ENCODE assay signal across 9 cellular contexts in the genomic region with DNA sequence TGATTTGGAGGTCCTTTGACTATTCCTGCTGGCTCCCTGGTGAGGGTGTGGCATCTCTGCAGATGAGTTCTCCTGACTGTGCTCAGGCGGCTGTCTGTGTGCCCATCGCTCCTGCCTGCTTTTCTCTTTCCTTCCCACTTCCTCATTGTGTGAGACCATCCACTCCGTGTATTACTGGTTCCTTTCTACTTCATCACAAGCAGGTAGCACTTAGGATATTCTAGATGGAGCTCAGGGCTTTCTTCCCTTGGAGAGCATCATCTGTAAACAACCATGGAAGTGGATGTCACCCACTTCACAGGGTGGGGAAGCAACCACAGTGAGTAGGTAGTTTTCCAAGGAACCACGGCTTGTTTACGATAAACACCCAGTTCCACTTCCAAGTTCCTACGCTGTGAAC. TPM values are rescaled to one million over a fixed set of nuclear protein-coding genes. Genes with fewer than 3 reads are reported as not detected.
A peak's percentile ranks its signal among the peaks of the same experiment; 100 is the strongest.
DNase-seq lines count a peak whose midpoint lies in the region; ATAC-seq and TF ChIP-seq lines count a peak whose summit lies in the region.
"Had no signal": no experiment of that assay in that cellular context is flagged by ENCODE, and none has a peak within 500 bp of the region (broad histone marks: within the 10 kb centered on the region; RNA-seq: fewer than 3 reads in every experiment).

No MANE protein-coding gene starts in this region.

- no peaks in the 10 kb centered on the region for H3K9me3 Mint-ChIP-seq in WTC11
- no peaks in the 10 kb centered on the region for H3K9me3 Mint-ChIP-seq in naive thymus-derived CD8-positive, alpha-beta T cell

- no peak overlapping the region for H3K27ac ChIP-seq in uterus

- TF ChIP-seq CTCF in WTC11 (IDR thresholded peaks at IDR 0.05) (no peak), GM20000 (IDR thresholded peaks at IDR 0.05; ENCODE audit: extremely low read depth, missing control alignments) (no peak), uterus (IDR thresholded peaks at IDR 0.05) (no peak)

- DNase-seq in ELR (ENCODE audit: low read depth) (peak; percentile 19), WTC11 (ENCODE audit: low spot score) (no peak), GM20000 (ENCODE audit: low spot score) (no peak), uterus (no peak)
- no peak for DNase-seq in naive thymus-derived CD8-positive, alpha-beta T cell
- no peak for DNase-seq in effector CD8-positive, alpha-beta T cell (lab: John Stamatoyannopoulos, UW)
- DNase-seq: NCI-H2171, posterior cingulate gyrus had no signal

- intact Hi-C loops in uterus (cut with DNase I; ENCODE audit: low total_unique reads) = no loop called here

- H3K27ac Mint-ChIP-seq in WTC11 = peak overlapping the region; percentile 30
- H3K27ac Mint-ChIP-seq in naive thymus-derived CD8-positive, alpha-beta T cell = peak overlapping the region in 9 of 10 donors; percentile 11 to 90 (median 61)

- POLR2A ChIA-PET in WTC11 (lab: Charles Lee) = no interaction called here
- POLR2A ChIA-PET in naive thymus-derived CD8-positive, alpha-beta T cell (lab: Charles Lee) = interaction anchor here (0.5 kb wide), 1 partner anchor 13 kb away, joined by 3 read pairs; no protein-coding TSS in a partner anchor

- TF ChIP-seq POLR2A in uterus (IDR thresholded peaks at IDR 0.05) = no peak

- no peaks in the 10 kb centered on the region for H3K27me3 Mint-ChIP-seq in WTC11 (ENCODE audit: low read depth)
- no peaks in the 10 kb centered on the region for H3K27me3 Mint-ChIP-seq in naive thymus-derived CD8-positive, alpha-beta T cell

- H3K4me3 Mint-ChIP-seq in WTC11 = no peak overlapping the region
- H3K4me3 Mint-ChIP-seq in naive thymus-derived CD8-positive, alpha-beta T cell = peak overlapping the region; percentile 36 to 83 (median 66)

- CTCF ChIA-PET in WTC11 (lab: Charles Lee) = no interaction called here

- H3K27me3 ChIP-seq in uterus = no peaks in the 10 kb centered on the region

- H3K36me3 Mint-ChIP-seq in WTC11 = peaks cover 10% of the 10 kb centered on the region
- H3K36me3 Mint-ChIP-seq in naive thymus-derived CD8-positive, alpha-beta T cell = peaks cover 0 to 34% (median 0%) of the 10 kb centered on the region in 3 donors

- ATAC-seq in GM21447 (IDR thresholded peaks at IDR 0.05; ENCODE audit: unreplicated experiment) = peak; percentile 50
- no peak for ATAC-seq in WTC11
- peak; percentile 37 to 47 for ATAC-seq in naive thymus-derived CD8-positive, alpha-beta T cell

- no peaks in the 10 kb centered on the region for H3K36me3 ChIP-seq in uterus

- H3K4me1 ChIP-seq in uterus = peaks cover 0 to 14% of the 10 kb centered on the region in 2 donors

- H3K9me3 ChIP-seq in uterus = no peaks in the 10 kb centered on the region

- peaks cover 91% of the 10 kb centered on the region for H3K4me1 Mint-ChIP-seq in WTC11
- peaks cover 45 to 94% (median 90%) of the 10 kb centered on the region in 4 donors for H3K4me1 Mint-ChIP-seq in naive thymus-derived CD8-positive, alpha-beta T cell

- no peak overlapping the region for H3K4me3 ChIP-seq in uterus

TF ChIP-seq in WTC11, 78 proteins besides CTCF, POLR2A, EP300 and RAD21:
- TF ChIP-seq ZNF671 (CRISPR knock-in tag; IDR thresholded peaks at IDR 0.05) = no peak
- TF ChIP-seq, protein P1, sequence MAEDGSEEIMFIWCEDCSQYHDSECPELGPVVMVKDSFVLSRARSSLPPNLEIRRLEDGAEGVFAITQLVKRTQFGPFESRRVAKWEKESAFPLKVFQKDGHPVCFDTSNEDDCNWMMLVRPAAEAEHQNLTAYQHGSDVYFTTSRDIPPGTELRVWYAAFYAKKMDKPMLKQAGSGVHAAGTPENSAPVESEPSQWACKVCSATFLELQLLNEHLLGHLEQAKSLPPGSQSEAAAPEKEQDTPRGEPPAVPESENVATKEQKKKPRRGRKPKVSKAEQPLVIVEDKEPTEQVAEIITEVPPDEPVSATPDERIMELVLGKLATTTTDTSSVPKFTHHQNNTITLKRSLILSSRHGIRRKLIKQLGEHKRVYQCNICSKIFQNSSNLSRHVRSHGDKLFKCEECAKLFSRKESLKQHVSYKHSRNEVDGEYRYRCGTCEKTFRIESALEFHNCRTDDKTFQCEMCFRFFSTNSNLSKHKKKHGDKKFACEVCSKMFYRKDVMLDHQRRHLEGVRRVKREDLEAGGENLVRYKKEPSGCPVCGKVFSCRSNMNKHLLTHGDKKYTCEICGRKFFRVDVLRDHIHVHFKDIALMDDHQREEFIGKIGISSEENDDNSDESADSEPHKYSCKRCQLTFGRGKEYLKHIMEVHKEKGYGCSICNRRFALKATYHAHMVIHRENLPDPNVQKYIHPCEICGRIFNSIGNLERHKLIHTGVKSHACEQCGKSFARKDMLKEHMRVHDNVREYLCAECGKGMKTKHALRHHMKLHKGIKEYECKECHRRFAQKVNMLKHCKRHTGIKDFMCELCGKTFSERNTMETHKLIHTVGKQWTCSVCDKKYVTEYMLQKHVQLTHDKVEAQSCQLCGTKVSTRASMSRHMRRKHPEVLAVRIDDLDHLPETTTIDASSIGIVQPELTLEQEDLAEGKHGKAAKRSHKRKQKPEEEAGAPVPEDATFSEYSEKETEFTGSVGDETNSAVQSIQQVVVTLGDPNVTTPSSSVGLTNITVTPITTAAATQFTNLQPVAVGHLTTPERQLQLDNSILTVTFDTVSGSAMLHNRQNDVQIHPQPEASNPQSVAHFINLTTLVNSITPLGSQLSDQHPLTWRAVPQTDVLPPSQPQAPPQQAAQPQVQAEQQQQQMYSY (CRISPR knock-in tag; IDR thresholded peaks at IDR 0.05) = 0 out of 2 replicates have a peak, but pooled peaks have one; percentile 26

RNA-seq across cellular contexts. Expression of gene DNAJB6, which starts 15.7 kb away (rescaled TPM):
- total RNA-seq in WTC11 (2021) (264 to 288 TPM (median 268 TPM) in 3 replicates), uterus (100 to 1,000 TPM in 3 of 4 donors, 10 to 100 TPM in 1; 63.5 to 125 (median 107) TPM)
- 100 to 1,000 TPM; 112 to 118 TPM for total RNA-seq in naive thymus-derived CD8-positive, alpha-beta T cell
- polyA plus RNA-seq in naive thymus-derived CD8-positive, alpha-beta T cell = 100 to 1,000 TPM; 113 to 159 (median 115) TPM
